8 cellular contexts compared by ENCODE assay signal in the genomic region with DNA sequence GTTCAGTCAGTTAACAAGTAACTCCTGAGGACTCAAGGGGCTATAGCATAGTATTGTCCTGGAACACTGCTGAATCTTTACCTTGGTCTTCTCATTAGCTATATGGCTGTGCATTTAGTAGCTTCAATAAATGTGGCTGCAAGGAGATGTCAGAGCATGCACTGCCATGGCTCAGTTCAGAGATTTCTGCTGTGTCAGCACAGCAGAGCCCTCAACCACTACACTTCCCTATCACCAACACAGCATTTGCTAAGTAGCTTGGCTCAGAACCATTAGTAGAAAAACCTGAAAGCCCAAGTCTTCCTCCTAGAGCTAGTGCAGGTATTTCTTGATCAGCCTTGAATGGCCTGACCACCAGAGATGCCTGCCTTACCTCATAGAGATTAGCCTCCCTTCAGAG.
"Had no signal": no experiment of that assay in that cellular context is flagged by ENCODE, and none has a peak within 500 bp of the region (broad histone marks: within the 10 kb centered on the region; RNA-seq: fewer than 3 reads in every experiment).

No MANE protein-coding gene starts in this region.

- H3K27ac Mint-ChIP-seq: GM23338, H9, IgD-negative memory B cell had no signal

- ATAC-seq: GM23338 had no signal

- H3K9me3 Mint-ChIP-seq: GM23338, IgD-negative memory B cell had no signal

- H3K4me2 ChIP-seq: GM23338 had no signal

- H3K4me3 Mint-ChIP-seq: GM23338, H9, IgD-negative memory B cell had no signal

- DNase-seq: H9, HCEC 1CT, KG1 had no signal

- H3K27ac ChIP-seq: HL-60 had no signal

- H3K36me3 Mint-ChIP-seq: IgD-negative memory B cell had no signal

- H2AFZ ChIP-seq: GM23338 had no signal

- H3K4me3 ChIP-seq: GM23338 had no signal

- FAIRE-seq: H1, H54 had no signal

- H3K4me1 Mint-ChIP-seq: IgD-negative memory B cell had no signal
